In the genomic region with DNA sequence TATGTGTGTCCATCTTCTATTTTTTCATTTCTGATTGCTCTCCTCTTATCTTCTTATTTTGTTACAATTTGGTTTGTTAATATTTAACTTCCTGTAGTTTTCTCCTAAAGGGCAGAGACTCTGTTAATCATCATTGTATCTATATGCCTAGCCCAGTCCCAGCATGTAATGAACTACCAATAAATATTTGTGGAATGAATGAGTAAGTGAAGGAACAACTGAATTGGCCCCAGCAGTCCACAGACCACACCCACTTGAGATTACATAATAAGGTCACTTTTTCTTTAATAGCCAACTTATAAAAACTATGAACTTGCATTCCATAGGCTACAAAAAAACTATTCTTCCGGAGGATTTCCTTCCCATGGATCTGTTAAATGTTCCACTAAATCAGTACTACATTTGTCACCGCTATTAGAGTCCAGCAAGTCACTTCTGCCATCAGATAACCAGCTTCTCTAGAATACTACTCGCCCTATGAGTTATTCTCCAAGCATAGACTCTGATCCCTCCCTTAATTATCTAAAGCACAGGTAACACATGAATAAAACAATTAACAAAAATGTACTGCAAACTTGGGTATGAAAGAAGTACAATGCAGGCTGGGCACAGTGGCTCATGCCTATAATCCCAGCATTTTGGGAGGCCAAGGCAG, we compare ENCODE assay signal across 19 cellular contexts. TPM values are rescaled to one million over a fixed set of nuclear protein-coding genes. Genes with fewer than 3 reads are reported as not detected.
A peak's percentile ranks its signal among the peaks of the same experiment; 100 is the strongest.
DNase-seq lines count a peak whose midpoint lies in the region; ATAC-seq, FAIRE-seq and TF ChIP-seq lines count a peak whose summit lies in the region.
"Had no signal": no experiment of that assay in that cellular context is flagged by ENCODE, and none has a peak within 500 bp of the region (broad histone marks: within the 10 kb centered on the region; RNA-seq: fewer than 3 reads in every experiment).

No MANE protein-coding gene starts in this region.

- TF ChIP-seq POLR2A in A549 (IDR thresholded peaks at IDR 0.05; ENCODE audit: low read length) (no peak), H54 (IDR thresholded peaks at IDR 0.05; ENCODE audit: low read depth, low read length) (no peak)

- H3K27ac Mint-ChIP-seq in astrocyte (ENCODE audit: unreplicated experiment), result no peak overlapping the region
- H3K27ac Mint-ChIP-seq: stimulated activated naive B cell treated with anti-CD40 and anti-IgM and Interleukin-4, amounts not matched to agents 10 μg/mL and 1 μg/mL and 100 μg/mL, for 72 hours; WTC11 had no signal

- WGBS in A549 (ENCODE audit: missing lambda C conversion rate), result 60% methylated on average over 3 of the region's 3 CpGs

- FAIRE-seq in A549 (lab: Jason Lieb, UNC), result peak; percentile 94
- peak; percentile 30 for FAIRE-seq in H54 (lab: Jason Lieb, UNC)
- FAIRE-seq in astrocyte (lab: Jason Lieb, UNC), result no peak
- FAIRE-seq: pancreas had no signal

- H3K27me3 Mint-ChIP-seq in astrocyte (ENCODE audit: low read depth, unreplicated experiment), result no peaks in the 10 kb centered on the region

- no peak overlapping the region for H2AFZ ChIP-seq in astrocyte (ENCODE audit: low read depth, low read length)

- H3K4me1 Mint-ChIP-seq in astrocyte (ENCODE audit: low read depth, unreplicated experiment), result no peaks in the 10 kb centered on the region
- H3K4me1 Mint-ChIP-seq: stimulated activated naive B cell treated with anti-CD40 and anti-IgM and Interleukin-4, amounts not matched to agents 10 μg/mL and 1 μg/mL and 100 μg/mL, for 72 hours had no signal

- DNase-seq in A549 (ENCODE audit: low read depth in 1 of 2, low spot score in 1 of 2) (peak; percentile 71 to 77), H54 (ENCODE audit: insufficient read length, low spot score) (no peak), astrocyte (ENCODE audit: low read depth) (peak; percentile 5), foreskin keratinocyte (peak; percentile 76 to 90), GDM1 (lab: John Stamatoyannopoulos, UW) (no peak), NCI-H774 (lab: John Stamatoyannopoulos, UW) (no peak), DMS 273 treated with DMSO at 0.1 percent for 48 hours (lab: John Stamatoyannopoulos, UW) (no peak)
- DNase-seq: activated effector memory CD4-positive, alpha-beta T cell treated with anti-CD3 and anti-CD28 coated beads, Interleukin-2, amount 50 U/mL, for 16 hours; aorta; cortex of kidney; left lung; NCI-H2029; pancreas; stimulated activated naive B cell treated with anti-CD40 and anti-IgM and Interleukin-4, amounts not matched to agents 10 μg/mL and 1 μg/mL and 100 μg/mL, for 72 hours; T-helper 1 cell; upper lobe of right lung had no signal

- H3K9me3 ChIP-seq in A549 (no peaks in the 10 kb centered on the region), astrocyte (ENCODE audit: insufficient read depth, low read depth, low read length) (no peaks in the 10 kb centered on the region)
- H3K9me3 ChIP-seq: left lung, pancreas, upper lobe of right lung had no signal

- CTCF ChIA-PET in A549 (lab: Yijun Ruan, JAX), result interaction anchor here (1.1 to 1.2 kb wide), 2 partner anchors 16 to 30 kb away, joined by 3 to 4 read pairs; no protein-coding TSS in a partner anchor

- peak overlapping the region; percentile 60 for H3K4me2 ChIP-seq in A549
- no peak overlapping the region for H3K4me2 ChIP-seq in astrocyte (ENCODE audit: low read length)
- H3K4me2 ChIP-seq: smooth muscle cell had no signal

- TF ChIP-seq CTCF in A549 (IDR thresholded peaks at IDR 0.05) (no peak), astrocyte (IDR thresholded peaks at IDR 0.05; ENCODE audit: insufficient read depth, low read depth, low read length) (no peak), foreskin keratinocyte (conservative IDR thresholded peaks at IDR 0.05) (no peak)

- no peak overlapping the region for H3K9ac ChIP-seq in astrocyte (ENCODE audit: low read length)

- no peak for TF ChIP-seq RAD21 in A549 (conservative IDR thresholded peaks at IDR 0.05 in 1 of 2, IDR thresholded peaks at IDR 0.05 in 1 of 2)

- H3K4me3 ChIP-seq in A549, result no peak overlapping the region
- H3K4me3 ChIP-seq in astrocyte (ENCODE audit: insufficient read depth, low read depth, low read length), result no peak overlapping the region
- H3K4me3 ChIP-seq: left lung, pancreas, smooth muscle cell, upper lobe of right lung had no signal

- POLR2A ChIA-PET in A549 (lab: Yijun Ruan, JAX), result no interaction called here

- H4K20me1 ChIP-seq in astrocyte (ENCODE audit: insufficient read depth, low read length), result no peaks in the 10 kb centered on the region

- no peak overlapping the region for H3K4me3 Mint-ChIP-seq in astrocyte (ENCODE audit: unreplicated experiment)
- H3K4me3 Mint-ChIP-seq: stimulated activated naive B cell treated with anti-CD40 and anti-IgM and Interleukin-4, amounts not matched to agents 10 μg/mL and 1 μg/mL and 100 μg/mL, for 72 hours; WTC11 had no signal

- H3K27me3 ChIP-seq in astrocyte (ENCODE audit: insufficient read depth, low read length), result no peaks in the 10 kb centered on the region
- H3K27me3 ChIP-seq in foreskin keratinocyte, result no peaks in the 10 kb centered on the region
- H3K27me3 ChIP-seq: left lung, pancreas, upper lobe of right lung had no signal

- no peaks in the 10 kb centered on the region for H3K36me3 Mint-ChIP-seq in astrocyte (ENCODE audit: low read depth, unreplicated experiment)
- H3K36me3 Mint-ChIP-seq: stimulated activated naive B cell treated with anti-CD40 and anti-IgM and Interleukin-4, amounts not matched to agents 10 μg/mL and 1 μg/mL and 100 μg/mL, for 72 hours; WTC11 had no signal

- no peaks in the 10 kb centered on the region for H3K9me3 Mint-ChIP-seq in astrocyte (ENCODE audit: unreplicated experiment)
- H3K9me3 Mint-ChIP-seq: stimulated activated naive B cell treated with anti-CD40 and anti-IgM and Interleukin-4, amounts not matched to agents 10 μg/mL and 1 μg/mL and 100 μg/mL, for 72 hours; WTC11 had no signal

- H3K4me1 ChIP-seq in A549 (peaks cover 29% of the 10 kb centered on the region), astrocyte (ENCODE audit: insufficient read depth, low read length) (no peaks in the 10 kb centered on the region), foreskin keratinocyte (peaks cover 11% of the 10 kb centered on the region)
- H3K4me1 ChIP-seq: left lung, pancreas, upper lobe of right lung had no signal

- no peaks in the 10 kb centered on the region for H3K36me3 ChIP-seq in astrocyte (ENCODE audit: insufficient read depth, low read length)
- H3K36me3 ChIP-seq: left lung, pancreas, upper lobe of right lung had no signal

- peak overlapping the region; percentile 23 to 54; a peak in 4 of 6 replicates for H3K27ac ChIP-seq in A549
- H3K27ac ChIP-seq in astrocyte (ENCODE audit: low read depth, low read length), result no peak overlapping the region
- peak overlapping the region; percentile 39 for H3K27ac ChIP-seq in foreskin keratinocyte
- H3K27ac ChIP-seq: left lung, pancreas, upper lobe of right lung had no signal

- no peak for TF ChIP-seq EP300 in A549 (IDR thresholded peaks at IDR 0.05)

- H3K79me2 ChIP-seq in astrocyte (ENCODE audit: insufficient read depth, low read length), result no peaks in the 10 kb centered on the region

- ATAC-seq in A549, result peak; percentile 56 to 94; a peak in 4 of 6 replicates
- ATAC-seq in foreskin keratinocyte, result peak; percentile 65
- no peak for ATAC-seq in activated CD4-positive, CD25-positive, alpha-beta regulatory T cell treated with anti-CD3 and anti-CD28 coated beads, Interleukin-2, amount 50 U/mL, for 24 hours
- ATAC-seq: left lung; stimulated activated naive B cell treated with anti-CD40 and anti-IgM and Interleukin-4, amounts not matched to agents 10 μg/mL and 1 μg/mL and 100 μg/mL, for 72 hours; upper lobe of right lung; WTC11 had no signal

TF ChIP-seq in A549, 52 proteins besides CTCF, POLR2A, EP300 and RAD21:
- TF ChIP-seq, protein P1, sequence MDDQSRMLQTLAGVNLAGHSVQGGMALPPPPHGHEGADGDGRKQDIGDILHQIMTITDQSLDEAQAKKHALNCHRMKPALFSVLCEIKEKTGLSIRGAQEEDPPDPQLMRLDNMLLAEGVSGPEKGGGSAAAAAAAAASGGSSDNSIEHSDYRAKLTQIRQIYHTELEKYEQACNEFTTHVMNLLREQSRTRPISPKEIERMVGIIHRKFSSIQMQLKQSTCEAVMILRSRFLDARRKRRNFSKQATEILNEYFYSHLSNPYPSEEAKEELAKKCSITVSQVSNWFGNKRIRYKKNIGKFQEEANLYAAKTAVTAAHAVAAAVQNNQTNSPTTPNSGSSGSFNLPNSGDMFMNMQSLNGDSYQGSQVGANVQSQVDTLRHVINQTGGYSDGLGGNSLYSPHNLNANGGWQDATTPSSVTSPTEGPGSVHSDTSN (IDR thresholded peaks at IDR 0.05), result no peak
- peak in 1 of 2 experiments; percentile 59; a peak in 2 of 4 replicates for TF ChIP-seq CEBPB (IDR thresholded peaks at IDR 0.05)
- TF ChIP-seq HDAC2 (IDR thresholded peaks at IDR 0.05), result no peak
- TF ChIP-seq JUNB (IDR thresholded peaks at IDR 0.05), result 0 out of 2 replicates have a peak, but pooled peaks have one; percentile 32
TF ChIP-seq in A549: peak in this region for 2.

RNA-seq across cellular contexts. Expression of a gene that starts 27.5 kb away (rescaled TPM):
- polyA plus RNA-seq in A549 (2011; rRNA removed) (286 and 350 TPM in 2 replicates), A549 (2017; fragmentation: RNase III; extraction: RNeasy Plus Mini Kit Qiagen cat#74134 plus additional on column Dnase treatment) (199 to 253 TPM (median 231 TPM) in 3 replicates), foreskin keratinocyte (22.3 and 26.7 TPM in 2 replicates)
- polyA plus RNA-seq in A549 (2012; cell fraction: cytosol; rRNA removed), result 53.6 and 55.5 TPM in 2 replicates
- polyA plus RNA-seq in A549 (2012; cell fraction: nucleus; rRNA removed), result 26.6 and 39.4 TPM in 2 replicates
- polyA minus RNA-seq in A549 (2011; rRNA and poly(A)+ RNA removed), result 355 and 454 TPM in 2 replicates
- total RNA-seq in astrocyte (172 and 184 TPM in 2 replicates), foreskin keratinocyte (107 and 115 TPM in 2 replicates)

Comparison
In these comparisons a context has a peak if more than half of its experiments do, and no peak if none do; other contexts are left out.
1. ATAC-seq: peak in A549 (2 of 2) and foreskin keratinocyte (single experiment); none in activated CD4-positive, CD25-positive, alpha-beta regulatory T cell treated with anti-CD3 and anti-CD28 coated beads, Interleukin-2, amount 50 U/mL, for 24 hours (0 of 2).
2. DNase-seq: peak in A549 (2 of 2), astrocyte (single experiment) and foreskin keratinocyte (2 of 2); none in H54 (single experiment), GDM1 (single experiment), NCI-H774 (single experiment) and DMS 273 treated with DMSO at 0.1 percent for 48 hours (single experiment).